17 cellular contexts compared by ENCODE assay signal in the genomic region with DNA sequence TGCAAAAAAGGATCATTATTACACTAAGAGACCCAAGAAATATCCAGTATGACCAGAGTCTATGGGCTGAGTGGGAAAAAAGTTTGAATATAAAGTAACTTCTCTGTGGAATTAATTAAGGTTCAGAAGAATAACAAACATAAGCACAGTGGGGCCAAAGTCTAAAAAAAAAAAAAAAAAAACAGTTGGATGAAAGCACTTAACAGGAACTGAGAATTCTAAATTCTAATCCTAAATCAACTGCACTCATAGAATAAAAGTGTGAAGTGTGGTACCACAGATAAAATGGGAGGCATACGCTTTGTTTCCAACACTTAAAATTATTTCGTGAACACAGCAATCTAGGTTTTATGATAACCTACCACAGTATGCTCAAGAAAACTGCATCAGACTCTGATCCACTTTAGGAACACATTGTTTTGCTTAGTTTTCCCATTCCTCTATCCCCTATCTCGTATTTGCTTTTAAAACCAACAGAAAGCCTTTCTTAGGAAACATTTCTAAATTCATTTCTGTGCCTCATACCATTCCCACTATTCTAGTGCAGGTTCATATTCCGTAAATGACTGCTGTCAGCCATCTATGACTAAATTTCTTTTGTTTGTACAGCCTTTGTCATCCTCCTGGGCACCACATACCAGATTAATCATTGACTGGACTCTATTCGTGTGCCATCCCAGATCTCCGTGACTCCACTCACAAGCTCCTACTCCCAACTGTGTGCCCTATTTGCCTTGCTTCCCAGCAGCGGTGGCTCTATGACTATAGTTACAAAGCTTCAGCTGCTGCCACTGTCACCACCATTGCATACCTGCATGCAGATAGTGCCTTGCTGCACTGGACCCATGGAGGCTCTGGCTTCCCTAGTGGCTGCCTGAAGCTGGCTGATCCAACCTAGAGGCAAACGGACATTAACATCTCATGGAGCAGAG. TPM values are rescaled to one million over a fixed set of nuclear protein-coding genes. Genes with fewer than 3 reads are reported as not detected.
DNase-seq lines count a peak whose midpoint lies in the region; ATAC-seq, FAIRE-seq and TF ChIP-seq lines count a peak whose summit lies in the region.
"Had no signal": no experiment of that assay in that cellular context is flagged by ENCODE, and none has a peak within 500 bp of the region (broad histone marks: within the 10 kb centered on the region; RNA-seq: fewer than 3 reads in every experiment).

No MANE protein-coding gene starts in this region.

- H3K4me3 ChIP-seq in PC-3 (ENCODE audit: low read length) (no peak overlapping the region), epithelial cell of proximal tubule (ENCODE audit: low read depth, low read length) (no peak overlapping the region), pancreas (no peak overlapping the region)
- H3K4me3 ChIP-seq in effector memory CD4-positive, alpha-beta T cell (ENCODE audit: insufficient read depth, low read depth, low read length, poor library complexity, severe bottlenecking), result no peak overlapping the region
- H3K4me3 ChIP-seq: suprapubic skin had no signal

- CTCF ChIA-PET in PC-3 (lab: Charles Lee), result interaction anchor here (0.5 to 1.2 kb wide), 4 partner anchors 9 to 338 kb away, joined by 3 to 9 read pairs (median 4); no protein-coding TSS in a partner anchor

- peak; percentile 85 for DNase-seq in COLO668 (lab: John Stamatoyannopoulos, UW; ENCODE audit: unreplicated experiment)
- peak; percentile 99 for DNase-seq in PC-3
- peak; percentile 91 for DNase-seq in epithelial cell of proximal tubule (ENCODE audit: low read depth)
- peak in 5 of 6 donors; percentile 13 to 58 (median 31) for DNase-seq in pancreas
- DNase-seq in left cardiac atrium, result no peak
- no peak for DNase-seq in effector memory CD4-positive, alpha-beta T cell
- DNase-seq: activated CD4-positive, alpha-beta T cell treated with anti-CD3 and anti-CD28 coated beads for 1 hour; activated naive CD8-positive, alpha-beta T cell treated with anti-CD3 and anti-CD28 coated beads for 36 hours; central memory CD4-positive, alpha-beta T cell; erythroblast; MM.1S; NCI-H774; posterior cingulate gyrus; T-helper 2 cell had no signal

- peak overlapping the region; percentile 49 for H3K9ac ChIP-seq in PC-3 (ENCODE audit: low read length)

- no peak for TF ChIP-seq CTCF in PC-3 (conservative IDR thresholded peaks at IDR 0.05; ENCODE audit: low read depth, low read length)
- peak; percentile 11 for TF ChIP-seq CTCF in epithelial cell of proximal tubule (conservative IDR thresholded peaks at IDR 0.05; ENCODE audit: low read depth, low read length)
- TF ChIP-seq CTCF in pancreas (IDR thresholded peaks at IDR 0.05), result no peak

- no peaks in the 10 kb centered on the region for H3K27me3 ChIP-seq in PC-3 (ENCODE audit: low read length)
- H3K27me3 ChIP-seq in pancreas, result no peaks in the 10 kb centered on the region
- H3K27me3 ChIP-seq in effector memory CD4-positive, alpha-beta T cell (replicated peaks; ENCODE audit: control insufficient read depth, insufficient read depth, low read length, poor library complexity, severe bottlenecking), result no peaks in the 10 kb centered on the region
- H3K27me3 ChIP-seq: suprapubic skin had no signal

- POLR2A ChIA-PET in PC-3 (lab: Charles Lee; ENCODE audit: unreplicated experiment), result interaction anchor here (0.5 to 0.7 kb wide), 2 partner anchors 9 to 97 kb away, joined by 5 read pairs; no protein-coding TSS in a partner anchor

- H3K9me3 ChIP-seq in PC-3 (ENCODE audit: low read length) (no peaks in the 10 kb centered on the region), pancreas (no peaks in the 10 kb centered on the region)
- no peaks in the 10 kb centered on the region for H3K9me3 ChIP-seq in effector memory CD4-positive, alpha-beta T cell (ENCODE audit: control insufficient read depth, low read length)
- H3K9me3 ChIP-seq: suprapubic skin had no signal

- no TSS peak for BruUV-seq in PC-3 (replicated peaks; lab: Mats Ljungman, UMichigan)

- H3K27ac ChIP-seq in PC-3 (ENCODE audit: low read length) (peak overlapping the region; percentile 85), pancreas (peak overlapping the region in 2 of 4 donors; percentile 37 to 60)
- H3K27ac ChIP-seq in effector memory CD4-positive, alpha-beta T cell (ENCODE audit: insufficient read depth, low read length, poor library complexity, severe bottlenecking), result no peak overlapping the region
- H3K27ac ChIP-seq: suprapubic skin had no signal

- 32 to 42% methylated on average over 8 of the region's 8 CpGs for WGBS in pancreas, 2 donors

- peaks cover 6% of the 10 kb centered on the region for H3F3A ChIP-seq in PC-3 (ENCODE audit: low read length, unreplicated experiment)

- peaks cover 61% of the 10 kb centered on the region for H3K4me1 ChIP-seq in PC-3 (ENCODE audit: insufficient read depth, low read length)
- H3K4me1 ChIP-seq in pancreas, result peaks cover 7 to 37% (median 9%) of the 10 kb centered on the region in 3 donors
- H3K4me1 ChIP-seq in effector memory CD4-positive, alpha-beta T cell (ENCODE audit: control insufficient read depth, insufficient read depth, low read length, poor library complexity, severe bottlenecking), result no peaks in the 10 kb centered on the region

- H4K20me1 ChIP-seq in PC-3 (ENCODE audit: low read length), result no peaks in the 10 kb centered on the region

- intact Hi-C loops in PC-3 (cut with micrococcal nuclease), result no loop called here
- intact Hi-C loops in pancreas (cut with DNase I), result no loop called here
- intact Hi-C loops in left cardiac atrium (cut with DNase I), result loop anchor here in 1 of 2 donors (10.0 kb wide), 1 partner anchor 219 kb away; no protein-coding TSS in a partner anchor

- H3K9me2 ChIP-seq in PC-3 (replicated peaks; ENCODE audit: low read length), result no peaks in the 10 kb centered on the region

- ATAC-seq in PC-3 (peak; percentile 90), pancreas (peak; percentile 69 to 89 (median 83)), GM19397 (IDR thresholded peaks at IDR 0.05; ENCODE audit: unreplicated experiment) (no peak), GM19467 (IDR thresholded peaks at IDR 0.05; ENCODE audit: unreplicated experiment) (no peak), left cardiac atrium (no peak)

- H2AFZ ChIP-seq in PC-3 (ENCODE audit: low read length), result no peak overlapping the region

- no peaks in the 10 kb centered on the region for H3K36me3 ChIP-seq in PC-3 (ENCODE audit: low read depth, low read length)
- no peaks in the 10 kb centered on the region for H3K36me3 ChIP-seq in pancreas
- no peaks in the 10 kb centered on the region for H3K36me3 ChIP-seq in effector memory CD4-positive, alpha-beta T cell (ENCODE audit: control insufficient read depth, insufficient read depth, low read length)
- H3K36me3 ChIP-seq: suprapubic skin had no signal

- no peaks in the 10 kb centered on the region for H3K79me2 ChIP-seq in PC-3 (ENCODE audit: low read length)

- FAIRE-seq in pancreas (lab: Jason Lieb, UNC), result no peak

- H3K4me2 ChIP-seq in PC-3 (ENCODE audit: low read length), result peak overlapping the region; percentile 65

RNA-seq across cellular contexts. Expression of gene CHML, which starts 24.9 kb away (rescaled TPM):
- 54.5 and 68.6 TPM in 2 replicates for total RNA-seq in PC-3 (2014; rRNA removed)
- total RNA-seq in epithelial cell of proximal tubule, result 9.5 and 19.0 TPM in 2 replicates
- total RNA-seq in pancreas, result 1 to 10 TPM; 1.7 to 6.3 (median 3.6) TPM
- 1 to 10 TPM in 1 of 2 donors, under 1 TPM in 1; 0.68 to 1.2 TPM for polyA plus RNA-seq in pancreas
- 1 to 10 TPM; 5.1 to 5.9 TPM for total RNA-seq in left cardiac atrium

RNA-seq across cellular contexts. Expression of gene OPN3, which starts 24.9 kb away (rescaled TPM):
- total RNA-seq in PC-3 (2014; rRNA removed) (44.8 and 45.5 TPM in 2 replicates), epithelial cell of proximal tubule (66.2 and 75.6 TPM in 2 replicates), pancreas (10 to 100 TPM in 1 of 6 donors, 1 to 10 TPM in 5; 1.2 to 12.8 (median 3.2) TPM), left cardiac atrium (1 to 10 TPM; 5.8 to 7.7 TPM)
- polyA plus RNA-seq in pancreas, result 1 to 10 TPM; 2.4 to 3.5 TPM

RNA-seq across cellular contexts. Expression of gene WDR64, which starts 36.8 kb away (rescaled TPM):
- not detected in 2 replicates for total RNA-seq in PC-3 (2014; rRNA removed)
- total RNA-seq in epithelial cell of proximal tubule, result not detected in 2 replicates
- total RNA-seq in pancreas, result not detected
- polyA plus RNA-seq in pancreas, result not detected
- total RNA-seq in left cardiac atrium, result not detected
- total RNA-seq: suprapubic skin had no signal

Comparison
In these comparisons a context has a peak if more than half of its experiments do, and no peak if none do; other contexts are left out.
1. DNase-seq: peak in COLO668 (single experiment), PC-3 (single experiment), epithelial cell of proximal tubule (single experiment) and pancreas (5 of 6); none in left cardiac atrium (single experiment) and effector memory CD4-positive, alpha-beta T cell (0 of 3).
2. ATAC-seq: peak in PC-3 (single experiment) and pancreas (4 of 4); none in GM19397 (single experiment), GM19467 (single experiment) and left cardiac atrium (0 of 2).